8 cellular contexts compared by ENCODE assay signal in the genomic region with DNA sequence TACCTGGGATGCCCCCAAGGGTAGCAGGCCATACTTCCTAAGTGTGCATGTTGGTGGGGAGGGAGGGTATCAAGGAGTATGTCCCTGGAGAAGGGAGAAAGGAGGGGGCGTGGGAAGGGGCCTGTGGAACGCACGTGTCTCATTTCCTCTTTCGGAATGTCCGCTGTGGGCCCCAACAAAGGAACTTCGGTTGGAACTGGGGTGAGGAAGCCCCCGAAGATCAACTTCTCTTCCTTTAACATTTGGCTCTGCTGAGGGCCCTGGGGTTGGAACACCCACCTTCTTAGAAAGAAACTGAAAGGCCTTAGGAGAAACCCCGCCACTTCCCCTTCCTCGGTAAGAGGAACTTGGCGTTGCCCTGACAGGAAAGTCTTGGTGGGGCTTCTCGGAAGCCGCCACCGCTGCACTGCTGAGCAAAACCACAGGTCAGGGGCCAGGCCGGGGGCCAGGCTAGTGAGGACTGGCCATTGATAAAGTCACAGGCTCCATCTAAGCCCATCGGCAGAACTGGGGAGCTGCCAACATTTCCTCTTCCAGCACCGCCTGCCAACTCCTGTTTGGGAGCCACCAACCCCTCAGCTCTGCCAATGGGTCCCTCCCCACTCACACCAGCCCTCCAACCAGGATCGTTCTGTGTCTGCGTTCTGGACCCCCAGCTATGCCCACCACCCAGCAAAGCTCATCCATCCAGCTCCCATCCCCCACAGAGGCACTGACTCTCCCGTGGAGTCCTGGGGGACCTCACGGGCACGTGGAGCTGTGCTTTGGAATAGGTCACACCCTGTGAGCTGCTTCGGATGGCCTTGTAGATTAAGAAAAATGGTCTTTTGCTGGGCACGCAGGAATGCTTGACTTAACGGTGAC. TPM values are rescaled to one million over a fixed set of nuclear protein-coding genes. Genes with fewer than 3 reads are reported as not detected.
DNase-seq lines count a peak whose midpoint lies in the region; ATAC-seq, FAIRE-seq and TF ChIP-seq lines count a peak whose summit lies in the region.

No MANE protein-coding gene starts in this region.

- POLR2A ChIA-PET in endothelial cell of umbilical vein (lab: Charles Lee): no interaction called here

- dilution Hi-C loops in endothelial cell of umbilical vein (cut with MboI; ENCODE audit: extremely low pct_ligation_motif_present, low sequenced_read_pairs): no loop called here

- CTCF ChIA-PET in endothelial cell of umbilical vein (lab: Charles Lee): interaction anchor here (0.7 to 15.2 kb wide), 23 partner anchors 9 to 174 kb away, joined by 3 to 399 read pairs (median 7); partner anchors contain the start of gene PIM1

- H3K9ac ChIP-seq in BLaER1 treated with 17β-estradiol and CSF1 and Interleukin-3, amounts not matched to agents 10 nM and 100 nM: peak overlapping the region; percentile 74 to 91 (median 80)
- no peak overlapping the region for H3K9ac ChIP-seq in endothelial cell of umbilical vein (replicated peaks; ENCODE audit: extremely low read depth, insufficient read depth, low read length)
- H3K9ac ChIP-seq in smooth muscle cell (ENCODE audit: low read depth): no peak overlapping the region

- H2AFZ ChIP-seq in endothelial cell of umbilical vein (ENCODE audit: low read depth, low read length) (no peak overlapping the region), smooth muscle cell (ENCODE audit: low read depth) (no peak overlapping the region)

- peak overlapping the region in 9 of 10 experiments; percentile 32 to 61 (median 47); a peak in 18 of 20 replicates for H3K4me3 ChIP-seq in BLaER1 treated with 17β-estradiol and CSF1 and Interleukin-3, amounts not matched to agents 10 nM and 100 nM
- no peak overlapping the region for H3K4me3 ChIP-seq in endothelial cell of umbilical vein (replicated peaks in 1 of 3; ENCODE audit: insufficient read depth in 1 of 3, low read depth in 1 of 3, low read length in 3 of 3)
- no peak overlapping the region for H3K4me3 ChIP-seq in skin epidermis
- H3K4me3 ChIP-seq in smooth muscle cell: no peak overlapping the region

- peak; percentile 57 for ATAC-seq in HG03175 (IDR thresholded peaks at IDR 0.05; ENCODE audit: unreplicated experiment)
- ATAC-seq in GM19455 (IDR thresholded peaks at IDR 0.05; ENCODE audit: unreplicated experiment): no peak
- no peak for ATAC-seq in GM18861 (IDR thresholded peaks at IDR 0.05; ENCODE audit: unreplicated experiment)

- peak; percentile 21 for FAIRE-seq in endothelial cell of umbilical vein (lab: Jason Lieb, UNC)

- 89% methylated on average over 24 of the region's 24 CpGs for WGBS in smooth muscle cell (ENCODE audit: low lambda C conversion rate)

- no peaks in the 10 kb centered on the region for H4K20me1 ChIP-seq in BLaER1 treated with 17β-estradiol and CSF1 and Interleukin-3, amounts not matched to agents 10 nM and 100 nM
- H4K20me1 ChIP-seq in endothelial cell of umbilical vein (replicated peaks; ENCODE audit: control insufficient read depth, extremely low read depth, insufficient read depth, low read length): no peaks in the 10 kb centered on the region
- no peaks in the 10 kb centered on the region for H4K20me1 ChIP-seq in smooth muscle cell (ENCODE audit: low read depth)

- peak overlapping the region; percentile 73 to 98 (median 95) for H3K27ac ChIP-seq in BLaER1 treated with 17β-estradiol and CSF1 and Interleukin-3, amounts not matched to agents 10 nM and 100 nM
- H3K27ac ChIP-seq in endothelial cell of umbilical vein (ENCODE audit: insufficient read depth, low read depth, low read length): no peak overlapping the region
- H3K27ac ChIP-seq in skin epidermis: peak overlapping the region in 20 of 21 experiments; percentile 43 to 87 (median 68)
- H3K27ac ChIP-seq in smooth muscle cell (ENCODE audit: low read depth): no peak overlapping the region

- no peaks in the 10 kb centered on the region for H3K9me1 ChIP-seq in endothelial cell of umbilical vein (replicated peaks; ENCODE audit: control insufficient read depth, extremely low read depth, insufficient read depth, low read length)

- peak overlapping the region; percentile 82 to 97 (median 92) for H3K4me2 ChIP-seq in BLaER1 treated with 17β-estradiol and CSF1 and Interleukin-3, amounts not matched to agents 10 nM and 100 nM
- H3K4me2 ChIP-seq in endothelial cell of umbilical vein (ENCODE audit: insufficient read depth, low read length) (no peak overlapping the region), smooth muscle cell (no peak overlapping the region)

- H3K4me1 ChIP-seq in BLaER1 treated with 17β-estradiol and CSF1 and Interleukin-3, amounts not matched to agents 10 nM and 100 nM: peaks cover 53 to 84% (median 60%) of the 10 kb centered on the region in 10 experiments
- H3K4me1 ChIP-seq in endothelial cell of umbilical vein (ENCODE audit: control insufficient read depth, extremely low read depth, insufficient read depth, low read length) (no peaks in the 10 kb centered on the region), smooth muscle cell (ENCODE audit: low read depth) (no peaks in the 10 kb centered on the region)

- peak; percentile 69 for DNase-seq in activated CD4-positive, CD25-positive, alpha-beta regulatory T cell treated with anti-CD3 and anti-CD28 coated beads, Interleukin-2, amount 50 U/mL, for 72 hours
- DNase-seq in endothelial cell of umbilical vein (ENCODE audit: low read depth, low spot score) (no peak), smooth muscle cell (lab: John Stamatoyannopoulos, UW; ENCODE audit: unreplicated experiment) (no peak)

- H3K9me3 ChIP-seq in BLaER1 treated with 17β-estradiol and CSF1 and Interleukin-3, amounts not matched to agents 10 nM and 100 nM (replicated peaks in 1 of 11): no peaks in the 10 kb centered on the region
- H3K9me3 ChIP-seq in endothelial cell of umbilical vein (replicated peaks; ENCODE audit: control insufficient read depth, insufficient read depth, low read length) (no peaks in the 10 kb centered on the region), smooth muscle cell (replicated peaks; ENCODE audit: low read depth) (no peaks in the 10 kb centered on the region)

- intact Hi-C loops in endothelial cell of umbilical vein (cut with micrococcal nuclease): no loop called here

- peaks cover 6% of the 10 kb centered on the region for H3F3A ChIP-seq in smooth muscle cell (ENCODE audit: low read depth)

- TF ChIP-seq POLR2A in endothelial cell of umbilical vein (IDR thresholded peaks at IDR 0.05; ENCODE audit: low read depth, low read length): no peak

- BruUV-seq in endothelial cell of umbilical vein (replicated peaks; lab: Mats Ljungman, UMichigan): no TSS peak

- no peaks in the 10 kb centered on the region for H3K36me3 ChIP-seq in BLaER1 treated with 17β-estradiol and CSF1 and Interleukin-3, amounts not matched to agents 10 nM and 100 nM
- H3K36me3 ChIP-seq in endothelial cell of umbilical vein (ENCODE audit: control insufficient read depth in 2 of 2, extremely low read depth in 1 of 2, insufficient read depth in 2 of 2, low read length in 2 of 2) (no peaks in the 10 kb centered on the region), smooth muscle cell (ENCODE audit: low read depth) (no peaks in the 10 kb centered on the region)

- H3K79me2 ChIP-seq in endothelial cell of umbilical vein (ENCODE audit: control insufficient read depth, insufficient read depth, low read length) (no peaks in the 10 kb centered on the region), smooth muscle cell (ENCODE audit: low read depth) (no peaks in the 10 kb centered on the region)

- no peaks in the 10 kb centered on the region for H3K27me3 ChIP-seq in BLaER1 treated with 17β-estradiol and CSF1 and Interleukin-3, amounts not matched to agents 10 nM and 100 nM
- H3K27me3 ChIP-seq in endothelial cell of umbilical vein (ENCODE audit: control insufficient read depth in 2 of 2, insufficient read depth in 2 of 2, low read length in 2 of 2) (peaks cover 0 to 8% of the 10 kb centered on the region in 2 experiments), smooth muscle cell (ENCODE audit: low read depth) (no peaks in the 10 kb centered on the region)

- TF ChIP-seq CTCF in endothelial cell of umbilical vein (IDR thresholded peaks at IDR 0.05; ENCODE audit: extremely low read depth in 1 of 2, insufficient read depth in 1 of 2, low read depth in 1 of 2, low read length in 2 of 2) (no peak), smooth muscle cell (IDR thresholded peaks at IDR 0.05; ENCODE audit: borderline replicate concordance, insufficient read depth, poor library complexity, severe bottlenecking) (no peak)

TF ChIP-seq in endothelial cell of umbilical vein, 7 proteins besides CTCF, POLR2A, EP300 and RAD21:
- TF ChIP-seq JUN (IDR thresholded peaks at IDR 0.05; ENCODE audit: borderline replicate concordance, insufficient read depth, insufficient read length, low read depth): no peak
- TF ChIP-seq MYC (IDR thresholded peaks at IDR 0.05; ENCODE audit: low read depth, low read length): no peak
- no peak for TF ChIP-seq MAX (IDR thresholded peaks at IDR 0.05; ENCODE audit: insufficient read depth, insufficient read length)
- TF ChIP-seq GATA2 (IDR thresholded peaks at IDR 0.05; ENCODE audit: insufficient read depth, insufficient read length, low read depth, low read length): no peak
- no peak for TF ChIP-seq EZH2 (IDR thresholded peaks at IDR 0.05; ENCODE audit: borderline replicate concordance, low read depth, low read length, severe bottlenecking)
- TF ChIP-seq POLR2AphosphoS5 (IDR thresholded peaks at IDR 0.05; ENCODE audit: insufficient read depth, low read depth, low read length): no peak
- TF ChIP-seq FOS (IDR thresholded peaks at IDR 0.05; ENCODE audit: borderline replicate concordance, insufficient read depth, low read length): no peak

RNA-seq across cellular contexts. Expression of gene FGD2, which starts 44.8 kb away (rescaled TPM):
- not detected in 2 replicates for total RNA-seq in endothelial cell of umbilical vein
- not detected in 2 replicates for polyA plus RNA-seq in endothelial cell of umbilical vein
- polyA plus RNA-seq in endothelial cell of umbilical vein (2011; cell fraction: cytosol; rRNA removed): 0.03 TPM in 1 of 2 replicates, not detected in the other
- polyA plus RNA-seq in endothelial cell of umbilical vein (2011; cell fraction: nucleus; rRNA removed): not detected in 2 replicates
- polyA plus RNA-seq in endothelial cell of umbilical vein (2012): not detected in 2 replicates
- not detected in 2 replicates for polyA minus RNA-seq in endothelial cell of umbilical vein
- not detected for polyA minus RNA-seq in endothelial cell of umbilical vein (2011; cell fraction: cytosol; rRNA and poly(A)+ RNA removed)
- polyA minus RNA-seq in endothelial cell of umbilical vein (2011; cell fraction: nucleus; rRNA and poly(A)+ RNA removed): not detected in 2 replicates
- total RNA-seq in smooth muscle cell: not detected in 2 replicates
- polyA plus RNA-seq in smooth muscle cell: not detected in 2 replicates

Comparison
In these comparisons a context has a peak if more than half of its experiments do, and no peak if none do; other contexts are left out.
1. H3K27ac ChIP-seq: peak in BLaER1 treated with 17β-estradiol and CSF1 and Interleukin-3, amounts not matched to agents 10 nM and 100 nM (11 of 11) and skin epidermis (20 of 21); none in endothelial cell of umbilical vein (single experiment) and smooth muscle cell (single experiment).
2. H3K4me2 ChIP-seq: peak in BLaER1 treated with 17β-estradiol and CSF1 and Interleukin-3, amounts not matched to agents 10 nM and 100 nM (11 of 11); none in endothelial cell of umbilical vein (single experiment) and smooth muscle cell (single experiment).
3. H3K4me3 ChIP-seq: peak in BLaER1 treated with 17β-estradiol and CSF1 and Interleukin-3, amounts not matched to agents 10 nM and 100 nM (9 of 10); none in endothelial cell of umbilical vein (0 of 3), skin epidermis (0 of 7) and smooth muscle cell (single experiment).
4. H3K9ac ChIP-seq: peak in BLaER1 treated with 17β-estradiol and CSF1 and Interleukin-3, amounts not matched to agents 10 nM and 100 nM (11 of 11); none in endothelial cell of umbilical vein (single experiment) and smooth muscle cell (single experiment).